Comparison of ENCODE assay signal across 25 cellular contexts in the genomic region with DNA sequence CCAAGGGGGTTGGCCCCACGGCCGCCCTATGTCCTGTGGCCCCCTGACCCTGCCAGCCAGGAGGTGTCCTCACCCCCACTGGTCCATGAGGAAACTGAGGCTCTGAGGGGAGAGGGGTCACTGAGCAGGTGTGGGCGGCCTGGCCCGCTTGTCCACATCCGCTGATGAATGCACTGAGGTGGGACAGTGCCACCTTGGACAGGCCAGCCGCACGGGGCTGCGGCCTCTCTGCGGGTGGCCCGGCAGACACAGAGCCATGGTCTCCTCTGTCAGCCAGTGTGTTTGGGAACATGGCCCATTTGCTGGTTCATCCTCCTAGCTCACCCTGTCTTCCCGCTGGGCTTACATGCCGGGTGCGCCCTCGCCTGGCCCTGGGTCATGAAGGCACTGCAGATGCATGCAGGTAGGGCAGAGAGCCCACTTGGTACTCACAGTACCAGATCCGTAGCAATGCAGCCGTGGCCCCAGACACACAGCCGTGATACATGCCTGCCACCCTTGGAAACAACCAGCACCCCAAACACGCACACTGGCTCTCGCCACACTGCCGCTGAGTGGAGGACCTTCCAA.
DNase-seq lines count a peak whose midpoint lies in the region; ATAC-seq and TF ChIP-seq lines count a peak whose summit lies in the region.
"Had no signal": no experiment of that assay in that cellular context is flagged by ENCODE, and none has a peak within 500 bp of the region (broad histone marks: within the 10 kb centered on the region; RNA-seq: fewer than 3 reads in every experiment).

No MANE protein-coding gene starts in this region.

- peak overlapping the region; percentile 51 for H2AFZ ChIP-seq in IMR-90 (replicated peaks; ENCODE audit: low read length, poor library complexity)
- no peak overlapping the region for H2AFZ ChIP-seq in SK-N-SH (ENCODE audit: low read depth)

- no peak overlapping the region for H3K9ac ChIP-seq in IMR-90 (ENCODE audit: low read depth, low read length)
- no peak overlapping the region for H3K9ac ChIP-seq in SK-N-SH

- no peak for ATAC-seq in IMR-90 (ENCODE audit: low read depth)
- peak; percentile 80 for ATAC-seq in Panc1
- ATAC-seq in HG03196 (IDR thresholded peaks at IDR 0.05; ENCODE audit: unreplicated experiment), result no peak
- ATAC-seq: activated naive CD4-positive, alpha-beta T cell treated with anti-CD3 and anti-CD28 coated beads, Interleukin-2, amount 50 U/mL, for 72 hours; pancreas; upper lobe of right lung had no signal

- no peaks in the 10 kb centered on the region for H4K20me1 ChIP-seq in IMR-90 (ENCODE audit: insufficient read depth, low read length)
- H4K20me1 ChIP-seq in SK-N-SH (ENCODE audit: insufficient read depth), result no peaks in the 10 kb centered on the region

- H2BK120ac ChIP-seq in IMR-90 (ENCODE audit: low read depth, low read length), result no peak overlapping the region

- no peak overlapping the region for H2BK15ac ChIP-seq in IMR-90 (ENCODE audit: low read depth, low read length)

- intact Hi-C loops in IMR-90 (cut with micrococcal nuclease), result no loop called here
- intact Hi-C loops in Panc1 (cut with micrococcal nuclease; ENCODE audit: unreplicated experiment), result loop anchor here (5.0 kb wide), 1 partner anchor 76 kb away; no protein-coding TSS in a partner anchor

- DNase-seq in Daoy (ENCODE audit: low read depth) (peak; percentile 37), IMR-90 (no peak), Panc1 (ENCODE audit: low read depth, low spot score) (no peak), epithelial cell of proximal tubule (ENCODE audit: low read depth) (no peak), SK-N-SH (no peak)
- no peak for DNase-seq in stimulated activated CD4-positive, alpha-beta T cell treated with anti-CD3 and anti-CD28 coated beads, Interleukin-4, amount 100 ng/mL, for 1 hour
- DNase-seq: activated CD4-positive, alpha-beta T cell treated with anti-CD3 and anti-CD28 coated beads, Interleukin-2, amount 10 ng/mL, durations not matched to agents 24 days and 14 days; effector CD8-positive, alpha-beta T cell; hypothalamus; KBM-7; MV-4-11; NCI-H510A treated with DMSO at 0.1 percent for 48 hours; nephron progenitor cell; NK-92 treated with Interleukin-12 subunit alpha and Interleukin-12 subunit beta, amount 100 ng/mL, for 24 hours; pancreas; SHP77; stimulated activated naive CD4-positive, alpha-beta T cell treated with Interleukin-2 at 50 U/mL for 16 hours; SW 1271; T-helper 9 cell; upper lobe of right lung had no signal

- H3K4me3 ChIP-seq in IMR-90 (ENCODE audit: insufficient read depth, low read depth, low read length), result no peak overlapping the region
- no peak overlapping the region for H3K4me3 ChIP-seq in Panc1 (ENCODE audit: low read depth in 2 of 2, low read length in 2 of 2)
- no peak overlapping the region for H3K4me3 ChIP-seq in epithelial cell of proximal tubule (ENCODE audit: low read depth, low read length)
- no peak overlapping the region for H3K4me3 ChIP-seq in SK-N-SH (ENCODE audit: low read depth in 2 of 2, low read length in 1 of 2)
- H3K4me3 ChIP-seq: pancreas, smooth muscle cell, suprapubic skin, upper lobe of right lung had no signal

- no peak overlapping the region for H2AK9ac ChIP-seq in IMR-90 (replicated peaks; ENCODE audit: low read depth, low read length, poor library complexity)

- no peak overlapping the region for H3K56ac ChIP-seq in IMR-90 (ENCODE audit: extremely low read depth, insufficient read depth, low read length)

- H4K8ac ChIP-seq in IMR-90 (ENCODE audit: low read depth in 2 of 2, low read length in 2 of 2), result no peak overlapping the region

- POLR2A ChIA-PET in IMR-90 (lab: Charles Lee; ENCODE audit: unreplicated experiment) (no interaction called here), Panc1 (lab: Charles Lee) (no interaction called here), SK-N-SH (lab: Yijun Ruan, JAX) (no interaction called here)

- H3K9me1 ChIP-seq in IMR-90 (ENCODE audit: insufficient read depth, low read length), result no peaks in the 10 kb centered on the region

- H3K9me2 ChIP-seq in SK-N-SH, result no peaks in the 10 kb centered on the region

- H3K36me3 ChIP-seq in IMR-90 (ENCODE audit: control insufficient read depth, insufficient read depth, low read length), result no peaks in the 10 kb centered on the region
- H3K36me3 ChIP-seq in Panc1 (ENCODE audit: control insufficient read depth, insufficient read depth, low read length), result no peaks in the 10 kb centered on the region
- H3K36me3 ChIP-seq in SK-N-SH (replicated peaks in 1 of 2; ENCODE audit: control insufficient read depth in 1 of 2, insufficient read depth in 2 of 2, low read length in 1 of 2), result no peaks in the 10 kb centered on the region
- H3K36me3 ChIP-seq: pancreas, suprapubic skin, upper lobe of right lung had no signal

- no peak overlapping the region for H3K4ac ChIP-seq in IMR-90 (ENCODE audit: low read depth, low read length)

- whole genome bisulfite sequencing in IMR-90 (ENCODE audit: extremely low coverage in 2 of 2, insufficient read length in 1 of 2), 2 experiments, result 86% methylated on average over 5 of the region's 20 CpGs; no CpG with 5 or more reads in 1 of the 2 experiments
- 79% methylated on average over 20 of the region's 20 CpGs for WGBS in SK-N-SH (ENCODE audit: low lambda C conversion rate)

- no peaks in the 10 kb centered on the region for H3K9me3 ChIP-seq in IMR-90 (ENCODE audit: control insufficient read depth, insufficient read depth, low read length)
- H3K9me3 ChIP-seq in Panc1 (ENCODE audit: control insufficient read depth, insufficient read depth, low read depth, low read length), result no peaks in the 10 kb centered on the region
- no peaks in the 10 kb centered on the region for H3K9me3 ChIP-seq in SK-N-SH
- H3K9me3 ChIP-seq: pancreas, suprapubic skin, upper lobe of right lung had no signal

- H3K4me2 ChIP-seq in IMR-90 (ENCODE audit: low read depth, low read length) (no peak overlapping the region), SK-N-SH (no peak overlapping the region)
- H3K4me2 ChIP-seq: smooth muscle cell had no signal

- H3K4me1 ChIP-seq in IMR-90 (ENCODE audit: control insufficient read depth, insufficient read depth, low read length), result no peaks in the 10 kb centered on the region
- H3K4me1 ChIP-seq in Panc1 (ENCODE audit: control insufficient read depth, insufficient read depth, low read length), result no peaks in the 10 kb centered on the region
- peaks cover 0 to 7% of the 10 kb centered on the region in 2 experiments; a peak in 1 of 4 replicates for H3K4me1 ChIP-seq in SK-N-SH (ENCODE audit: control insufficient read depth in 1 of 2, insufficient read depth in 2 of 2, low read depth in 1 of 2, low read length in 1 of 2)
- H3K4me1 ChIP-seq: pancreas, suprapubic skin, upper lobe of right lung had no signal

- H3K18ac ChIP-seq in IMR-90 (ENCODE audit: low read depth, low read length), result no peak overlapping the region

- H2BK20ac ChIP-seq in IMR-90 (ENCODE audit: low read depth, low read length), result no peak overlapping the region

- TF ChIP-seq CTCF in IMR-90 (conservative IDR thresholded peaks at IDR 0.05; ENCODE audit: low read depth, low read length) (no peak), Panc1 (IDR thresholded peaks at IDR 0.05) (no peak), epithelial cell of proximal tubule (conservative IDR thresholded peaks at IDR 0.05; ENCODE audit: low read depth, low read length) (peak; percentile 18), SK-N-SH (IDR thresholded peaks at IDR 0.05) (no peak)

- no peaks in the 10 kb centered on the region for H3F3A ChIP-seq in SK-N-SH (replicated peaks; ENCODE audit: insufficient read depth)

- dilution Hi-C loops in IMR-90 (cut with HindIII; ENCODE audit: low sequenced_read_pairs, unreplicated experiment), result no loop called here

- no TSS peak for BruUV-seq in IMR-90 (replicated peaks; lab: Mats Ljungman, UMichigan)
- BruUV-seq in Panc1 (replicated peaks; lab: Mats Ljungman, UMichigan), result no TSS peak

- H3K27me3 ChIP-seq in IMR-90 (ENCODE audit: control insufficient read depth, insufficient read depth, low read length) (peaks cover 34% of the 10 kb centered on the region), Panc1 (ENCODE audit: control insufficient read depth, insufficient read depth, low read length) (peaks cover 8% of the 10 kb centered on the region; the same call in 1 of the 2 replicates), SK-N-SH (ENCODE audit: insufficient read depth) (peaks cover 41% of the 10 kb centered on the region)
- H3K27me3 ChIP-seq: pancreas had no signal

- TF ChIP-seq EP300 in SK-N-SH (IDR thresholded peaks at IDR 0.05; ENCODE audit: borderline replicate concordance in 1 of 2, low read depth in 1 of 2, low read length in 1 of 2), result no peak

- H3K79me1 ChIP-seq in IMR-90 (ENCODE audit: low read depth in 1 of 2, low read length in 2 of 2), result no peaks in the 10 kb centered on the region

- TF ChIP-seq POLR2A in IMR-90 (IDR thresholded peaks at IDR 0.05; ENCODE audit: low read depth, low read length), result no peak

- TF ChIP-seq RAD21 in IMR-90 (IDR thresholded peaks at IDR 0.05; ENCODE audit: low read length) (no peak), SK-N-SH (IDR thresholded peaks at IDR 0.05; ENCODE audit: low read length) (no peak; the same call in 1 of the 2 replicates)

- CTCF ChIA-PET in IMR-90 (lab: Yijun Ruan, JAX) (no interaction called here), Panc1 (lab: Charles Lee) (interaction anchor here (0.6 kb wide), 2 partner anchors 20 to 45 kb away, joined by 3 to 4 read pairs; no protein-coding TSS in a partner anchor), SK-N-SH (lab: Yijun Ruan, JAX) (interaction anchor here (1.0 to 34.2 kb wide), 2 partner anchors 9 to 224 kb away, joined by 3 to 571 read pairs; no protein-coding TSS in a partner anchor)

- H3K27ac ChIP-seq in IMR-90 (ENCODE audit: insufficient read depth, low read length) (no peak overlapping the region), Panc1 (ENCODE audit: low read length) (no peak overlapping the region), SK-N-SH (ENCODE audit: low read depth in 2 of 2, low read length in 1 of 2) (no peak overlapping the region)
- H3K27ac ChIP-seq: epithelial cell of prostate, pancreas, suprapubic skin, upper lobe of right lung had no signal

- no peaks in the 10 kb centered on the region for H3K79me2 ChIP-seq in SK-N-SH (ENCODE audit: insufficient read depth)

- no peak overlapping the region for H3K14ac ChIP-seq in IMR-90 (replicated peaks; ENCODE audit: low read depth, low read length)

- H3K23ac ChIP-seq in IMR-90 (ENCODE audit: low read depth, low read length), result no peak overlapping the region

- no peak overlapping the region for H4K91ac ChIP-seq in IMR-90 (ENCODE audit: insufficient read depth, low read depth, low read length)

- no peak overlapping the region for H4K5ac ChIP-seq in IMR-90 (ENCODE audit: low read depth, low read length)

- H2BK5ac ChIP-seq in IMR-90 (ENCODE audit: low read depth, low read length, poor library complexity, severe bottlenecking), result no peak overlapping the region

- no peak overlapping the region for H2AK5ac ChIP-seq in IMR-90 (ENCODE audit: low read depth, low read length)

- in situ Hi-C loops in IMR-90 (cut with MboI; ENCODE audit: low sequenced_read_pairs), result no loop called here
- in situ Hi-C loops in Panc1 (cut with HindIII; ENCODE audit: low pct_unique_long_range_greater_than_20kb, low sequenced_read_pairs), result no loop called here

TF ChIP-seq in IMR-90, 13 proteins besides CTCF, POLR2A, EP300 and RAD21 (continues in another document):
- TF ChIP-seq CHD1 (IDR thresholded peaks at IDR 0.05; ENCODE audit: low read depth, low read length), result no peak

TF ChIP-seq in SK-N-SH, 30 proteins besides CTCF, POLR2A, EP300 and RAD21 (continues in another document):
- no peak for TF ChIP-seq SIN3A (IDR thresholded peaks at IDR 0.05; ENCODE audit: borderline replicate concordance, low read depth, low read length)
